In genomic region chr1:56301791-56302190, GRCh38 we compare ENCODE assay signal across 1 cellular context.
TF ChIP-seq lines count a peak whose summit lies in the region.

No MANE protein-coding gene starts in this region.

TF ChIP-seq in SK-N-SH, 30 proteins besides CTCF, POLR2A, EP300 and RAD21 (continued from another document):
- TF ChIP-seq USF1 (IDR thresholded peaks at IDR 0.05; ENCODE audit: borderline replicate concordance, low read depth) (no peak), ELF1 (IDR thresholded peaks at IDR 0.05) (no peak), TAF1 (IDR thresholded peaks at IDR 0.05; ENCODE audit: borderline replicate concordance, low read depth, low read length) (no peak), NRF1 (IDR thresholded peaks at IDR 0.05; ENCODE audit: low read depth, low read length) (no peak), NFIC (IDR thresholded peaks at IDR 0.05; ENCODE audit: borderline replicate concordance) (peak; percentile 87), FOSL2 (IDR thresholded peaks at IDR 0.05; ENCODE audit: borderline replicate concordance, low read depth) (peak; percentile 82), MAX (IDR thresholded peaks at IDR 0.05; ENCODE audit: low read depth) (0 out of 2 replicates have a peak, but pooled peaks have one; percentile 21), RXRA (IDR thresholded peaks at IDR 0.05; ENCODE audit: borderline replicate concordance, low read depth) (peak; percentile 49; the same call in 1 of the 2 replicates), FOXJ3 (CRISPR knock-in tag; IDR thresholded peaks at IDR 0.05) (no peak), RCOR1 (IDR thresholded peaks at IDR 0.05; ENCODE audit: low read length) (no peak), SMC3 (IDR thresholded peaks at IDR 0.05; ENCODE audit: low read depth, low read length) (no peak), POLR2AphosphoS5 (IDR thresholded peaks at IDR 0.05; ENCODE audit: low read depth, low read length) (peak; percentile 37; the same call in 1 of the 2 replicates), JUND (IDR thresholded peaks at IDR 0.05) (peak; percentile 78), RFX5 (IDR thresholded peaks at IDR 0.05; ENCODE audit: low read length) (no peak), TEAD4 (IDR thresholded peaks at IDR 0.05; ENCODE audit: borderline replicate concordance, insufficient read depth) (no peak), CHD2 (IDR thresholded peaks at IDR 0.05; ENCODE audit: low read length, partially characterized antibody) (no peak), TCF12 (IDR thresholded peaks at IDR 0.05) (peak; percentile 76), USF2 (IDR thresholded peaks at IDR 0.05; ENCODE audit: borderline replicate concordance, low read depth, low read length) (no peak), YY1 (IDR thresholded peaks at IDR 0.05; ENCODE audit: low read depth) (no peak), EZH2phosphoT487 (IDR thresholded peaks at IDR 0.05; ENCODE audit: borderline replicate concordance, low read depth) (no peak), GABPA (IDR thresholded peaks at IDR 0.05; ENCODE audit: low read depth) (no peak), IRF3 (IDR thresholded peaks at IDR 0.05; ENCODE audit: low read depth, low read length) (no peak), PBX3 (IDR thresholded peaks at IDR 0.05) (peak; percentile 47), MEF2A (IDR thresholded peaks at IDR 0.05; ENCODE audit: borderline replicate concordance, low read depth) (no peak), FOXM1 (IDR thresholded peaks at IDR 0.05; ENCODE audit: low read depth) (no peak), SIN3A (IDR thresholded peaks at IDR 0.05; ENCODE audit: borderline replicate concordance, low read depth, low read length) (no peak), MXI1 (IDR thresholded peaks at IDR 0.05; ENCODE audit: low read depth, low read length) (no peak), GATA2 (CRISPR knock-in tag; IDR thresholded peaks at IDR 0.05) (no peak)
